23 cellular contexts compared by ENCODE assay signal in genomic region chr1:63770381-63770780, GRCh38. TPM values are rescaled to one million over a fixed set of nuclear protein-coding genes. Genes with fewer than 3 reads are reported as not detected.
DNase-seq lines count a peak whose midpoint lies in the region; ATAC-seq and TF ChIP-seq lines count a peak whose summit lies in the region.
"Had no signal": no experiment of that assay in that cellular context is flagged by ENCODE, and none has a peak within 500 bp of the region (broad histone marks: within the 10 kb centered on the region; RNA-seq: fewer than 3 reads in every experiment).

No MANE protein-coding gene starts in this region.

- H3K27me3 ChIP-seq in esophagus muscularis mucosa = peaks cover 0 to 15% (median 0%) of the 10 kb centered on the region in 4 donors
- H3K27me3 ChIP-seq in aorta (ENCODE audit: control insufficient read depth in 1 of 2, insufficient read depth in 2 of 2, low read length in 1 of 2) = no peaks in the 10 kb centered on the region
- H3K27me3 ChIP-seq: BE2C had no signal

- intact Hi-C loops in esophagus muscularis mucosa (cut with DNase I) = loop anchor here (5.0 to 10.0 kb wide), 4 partner anchors 76 to 474 kb away; no protein-coding TSS in a partner anchor
- intact Hi-C loops in aorta (cut with DNase I) = loop anchor here (5.0 to 10.0 kb wide), 7 partner anchors 78 to 474 kb away; no protein-coding TSS in a partner anchor

- H3K27ac ChIP-seq in esophagus muscularis mucosa (replicated peaks in 1 of 4) (no peak overlapping the region), aorta (ENCODE audit: low read depth in 1 of 2, low read length in 2 of 2) (no peak overlapping the region)
- H3K27ac ChIP-seq: BLaER1 treated with 17β-estradiol and CSF1 and Interleukin-3, amounts not matched to agents 10 nM and 100 nM; GM23248 had no signal

- H3K36me3 ChIP-seq in esophagus muscularis mucosa (no peaks in the 10 kb centered on the region), aorta (ENCODE audit: control insufficient read depth in 1 of 2, insufficient read depth in 2 of 2, low read length in 1 of 2) (no peaks in the 10 kb centered on the region)
- H3K36me3 ChIP-seq: BE2C; BLaER1 treated with 17β-estradiol and CSF1 and Interleukin-3, amounts not matched to agents 10 nM and 100 nM had no signal

- H3K4me1 ChIP-seq in esophagus muscularis mucosa (peaks cover 0 to 21% (median 13%) of the 10 kb centered on the region in 4 donors), aorta (ENCODE audit: control insufficient read depth in 1 of 2, insufficient read depth in 2 of 2, low read length in 2 of 2) (no peaks in the 10 kb centered on the region)
- H3K4me1 ChIP-seq: BE2C had no signal

- ATAC-seq in aorta (ENCODE audit: low FRiP score) = no peak
- ATAC-seq: A549, GM12878, HCT116 had no signal

- H3K4me1 Mint-ChIP-seq in activated naive CD4-positive, alpha-beta T cell treated with anti-CD3 and anti-CD28 coated beads, Interleukin-2, amount 50 U/mL, for 24 hours = peaks cover 14% of the 10 kb centered on the region
- peaks cover 33% of the 10 kb centered on the region for H3K4me1 Mint-ChIP-seq in progenitor cell of endocrine pancreas (ENCODE audit: low read depth)

- TF ChIP-seq CTCF in esophagus muscularis mucosa (IDR thresholded peaks at IDR 0.05) = no peak
- no peak for TF ChIP-seq CTCF in progenitor cell of endocrine pancreas (IDR thresholded peaks at IDR 0.05; ENCODE audit: unreplicated experiment)

- H3K4me3 ChIP-seq in esophagus muscularis mucosa (no peak overlapping the region), aorta (ENCODE audit: low read length in 2 of 2) (no peak overlapping the region)
- H3K4me3 ChIP-seq: A549; BLaER1 treated with 17β-estradiol and CSF1 and Interleukin-3, amounts not matched to agents 10 nM and 100 nM; GM12878; GM23248 had no signal

- no peaks in the 10 kb centered on the region for H3K9me3 Mint-ChIP-seq in activated naive CD4-positive, alpha-beta T cell treated with anti-CD3 and anti-CD28 coated beads, Interleukin-2, amount 50 U/mL, for 24 hours
- H3K9me3 Mint-ChIP-seq in progenitor cell of endocrine pancreas (ENCODE audit: low read depth) = no peaks in the 10 kb centered on the region
- H3K9me3 Mint-ChIP-seq: CD4-positive, alpha-beta T cell; H9 had no signal

- no peak for TF ChIP-seq POLR2A in esophagus muscularis mucosa (IDR thresholded peaks at IDR 0.05; ENCODE audit: low read depth)

- H3K9me3 ChIP-seq in esophagus muscularis mucosa (no peaks in the 10 kb centered on the region), aorta (ENCODE audit: control insufficient read depth, low read length) (no peaks in the 10 kb centered on the region)
- H3K9me3 ChIP-seq: A549; BE2C; BLaER1 treated with 17β-estradiol and CSF1 and Interleukin-3, amounts not matched to agents 10 nM and 100 nM had no signal

- TF ChIP-seq EP300 in esophagus muscularis mucosa (IDR thresholded peaks at IDR 0.05) = no peak

- H3K27me3 Mint-ChIP-seq in activated naive CD4-positive, alpha-beta T cell treated with anti-CD3 and anti-CD28 coated beads, Interleukin-2, amount 50 U/mL, for 24 hours = peaks cover 26% of the 10 kb centered on the region
- no peaks in the 10 kb centered on the region for H3K27me3 Mint-ChIP-seq in progenitor cell of endocrine pancreas

- DNase-seq in activated naive CD4-positive, alpha-beta T cell treated with anti-CD3 and anti-CD28 coated beads, Interleukin-2, amount 50 U/mL, for 16 hours = no peak
- DNase-seq in esophagus muscularis mucosa (ENCODE audit: extremely low spot score) = peak; percentile 86
- no peak for DNase-seq in progenitor cell of endocrine pancreas (ENCODE audit: low spot score, unreplicated experiment)
- no peak for DNase-seq in aorta
- DNase-seq in occipital lobe (lab: John Stamatoyannopoulos, UW) = no peak
- DNase-seq: 8988T; ACHN; AML-193; BE2C; CD4-positive, alpha-beta T cell; CD8-positive, alpha-beta memory T cell; DMS 273 treated with DMSO at 0.1 percent for 48 hours; DMS79; EL; GDM1; GM23248; H9 had no signal

- WGBS in esophagus muscularis mucosa = 83% methylated on average over 1 of the region's 1 CpG
- WGBS in aorta, 2 donors = 68 to 71% methylated on average over 1 of the region's 1 CpG

- peak overlapping the region; percentile 17 for H3K27ac Mint-ChIP-seq in activated naive CD4-positive, alpha-beta T cell treated with anti-CD3 and anti-CD28 coated beads, Interleukin-2, amount 50 U/mL, for 24 hours
- H3K27ac Mint-ChIP-seq in progenitor cell of endocrine pancreas = peak overlapping the region; percentile 14
- H3K27ac Mint-ChIP-seq: CD4-positive, alpha-beta T cell; CD8-positive, alpha-beta memory T cell; H9 had no signal

- no peaks in the 10 kb centered on the region for H3K36me3 Mint-ChIP-seq in activated naive CD4-positive, alpha-beta T cell treated with anti-CD3 and anti-CD28 coated beads, Interleukin-2, amount 50 U/mL, for 24 hours
- no peaks in the 10 kb centered on the region for H3K36me3 Mint-ChIP-seq in progenitor cell of endocrine pancreas (ENCODE audit: insufficient read depth)

- no peak overlapping the region for H3K4me3 Mint-ChIP-seq in activated naive CD4-positive, alpha-beta T cell treated with anti-CD3 and anti-CD28 coated beads, Interleukin-2, amount 50 U/mL, for 24 hours
- H3K4me3 Mint-ChIP-seq in progenitor cell of endocrine pancreas (ENCODE audit: low read depth) = no peak overlapping the region
- H3K4me3 Mint-ChIP-seq: CD14-positive monocyte; CD4-positive, alpha-beta T cell; CD8-positive, alpha-beta memory T cell; H9 had no signal

RNA-seq across cellular contexts. Expression of gene ROR1, which starts 3.4 kb away (rescaled TPM):
- 1 to 10 TPM; 5.1 to 7.3 (median 6.5) TPM for total RNA-seq in esophagus muscularis mucosa
- total RNA-seq in progenitor cell of endocrine pancreas = 61.3 and 63.8 TPM in 2 replicates
- total RNA-seq in aorta = 10 to 100 TPM; 18.7 to 30.9 TPM
- 1 to 10 TPM; 4.0 to 4.2 TPM for polyA plus RNA-seq in aorta
- 2.5 TPM for total RNA-seq in occipital lobe
- total RNA-seq: CD4-positive, alpha-beta T cell; CD8-positive, alpha-beta memory T cell had no signal
- polyA plus RNA-seq: CD14-positive monocyte; CD8-positive, alpha-beta memory T cell had no signal
